ENCODE assay signal across 1 cellular context in genomic region chrX:11460347-11460746, GRCh38.
TF ChIP-seq lines count a peak whose summit lies in the region.

No MANE protein-coding gene starts in this region.

TF ChIP-seq in K562, 482 proteins besides CTCF, POLR2A, EP300 and RAD21 (continued from another document):
- TF ChIP-seq ZNF592 (IDR thresholded peaks at IDR 0.05) (0 out of 2 replicates have a peak, but pooled peaks have one; percentile 38), ZNF24 (IDR thresholded peaks at IDR 0.05) (0 out of 2 replicates have a peak, but pooled peaks have one; percentile 34), PHF21A (IDR thresholded peaks at IDR 0.05; ENCODE audit: borderline replicate concordance, low read depth) (no peak), HMGN3 (IDR thresholded peaks at IDR 0.05; ENCODE audit: borderline replicate concordance, extremely low read depth, insufficient read length, low read depth, low read length) (no peak), GABPB2 (CRISPR knock-in tag; conservative IDR thresholded peaks at IDR 0.05) (no peak), HEY1 (CRISPR knock-in tag; IDR thresholded peaks at IDR 0.05; ENCODE audit: borderline replicate concordance) (no peak), BRD9 (IDR thresholded peaks at IDR 0.05; ENCODE audit: low read depth, partially characterized antibody) (peak; percentile 59), ZNF75A (CRISPR knock-in tag; IDR thresholded peaks at IDR 0.05) (no peak), RFX5 (IDR thresholded peaks at IDR 0.05; ENCODE audit: low read depth, low read length) (no peak), SMC3 (conservative IDR thresholded peaks at IDR 0.05; ENCODE audit: insufficient read depth, low read depth, low read length) (0 out of 2 replicates have a peak, but pooled peaks have one; percentile 6), NR4A1 (CRISPR knock-in tag; IDR thresholded peaks at IDR 0.05) (no peak), NR4A1 (tag; IDR thresholded peaks at IDR 0.05) (no peak), SLC30A9 (CRISPR knock-in tag; IDR thresholded peaks at IDR 0.05) (no peak), ERF (CRISPR knock-in tag; IDR thresholded peaks at IDR 0.05) (no peak), KLF16 (IDR thresholded peaks at IDR 0.05) (no peak)
TF ChIP-seq in K562: peak in this region for 4.
